In the genomic region with DNA sequence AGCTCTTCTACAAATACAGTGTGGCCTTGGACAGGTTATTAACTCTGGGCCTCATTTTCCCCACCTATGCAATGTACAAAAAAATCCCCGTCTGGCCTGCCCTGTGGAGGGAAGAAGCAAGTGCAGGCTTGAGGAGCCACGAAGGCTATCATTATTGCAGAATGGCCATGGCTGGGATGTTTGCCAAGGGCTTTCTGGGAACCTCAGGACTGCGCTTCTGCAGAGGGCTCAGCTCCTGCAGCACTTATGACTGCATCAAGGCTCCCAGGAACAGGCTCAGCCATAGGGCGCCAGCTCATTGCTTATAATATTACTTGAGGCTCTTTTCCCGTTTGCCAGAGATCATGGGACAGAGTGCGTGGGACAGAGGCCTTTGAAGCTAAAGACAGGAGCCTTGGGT, we compare ENCODE assay signal across 11 cellular contexts. TPM values are rescaled to one million over a fixed set of nuclear protein-coding genes. Genes with fewer than 3 reads are reported as not detected.
DNase-seq lines count a peak whose midpoint lies in the region; ATAC-seq, FAIRE-seq and TF ChIP-seq lines count a peak whose summit lies in the region.
"Had no signal": no experiment of that assay in that cellular context is flagged by ENCODE, and none has a peak within 500 bp of the region (broad histone marks: within the 10 kb centered on the region; RNA-seq: fewer than 3 reads in every experiment).

No MANE protein-coding gene starts in this region.

- TF ChIP-seq RAD21 in liver (IDR thresholded peaks at IDR 0.05) = no peak
- no peak for TF ChIP-seq RAD21 in HepG2 (CRISPR knock-in tag; IDR thresholded peaks at IDR 0.05)

- intact Hi-C loops in HepG2 (cut with micrococcal nuclease; ENCODE audit: unreplicated experiment) (no loop called here), heart right ventricle (cut with DNase I) (no loop called here)

- H3K4me1 ChIP-seq in liver (ENCODE audit: control insufficient read depth in 4 of 4, insufficient read depth in 4 of 4, low read length in 3 of 4) (peaks cover 0 to 4% (median 0%) of the 10 kb centered on the region in 4 donors), HepG2 (ENCODE audit: insufficient read depth, low read length) (0 out of 2 replicates have a peak, but pooled peaks cover 9% of the 10 kb centered on the region), heart right ventricle (peaks cover 0 to 99% (median 24%) of the 10 kb centered on the region in 9 donors)

- H3K79me2 ChIP-seq in HepG2 (ENCODE audit: insufficient read depth, low read length) = no peaks in the 10 kb centered on the region

- no peak overlapping the region for H3K27ac ChIP-seq in liver (ENCODE audit: low read depth in 1 of 2, low read length in 2 of 2)
- no peak overlapping the region for H3K27ac ChIP-seq in HepG2 (ENCODE audit: extremely low read length, insufficient read depth, low read length)
- peak overlapping the region in 1 of 10 donors; percentile 68 for H3K27ac ChIP-seq in heart right ventricle
- H3K27ac ChIP-seq: coronary artery had no signal

- TF ChIP-seq EP300 in HepG2 (IDR thresholded peaks at IDR 0.05; ENCODE audit: low read depth in 2 of 2, low read length in 2 of 2) = no peak
- TF ChIP-seq EP300 in HepG2 (CRISPR knock-in tag; IDR thresholded peaks at IDR 0.05; ENCODE audit: borderline replicate concordance) = no peak

- DNase-seq in HepG2 (ENCODE audit: low spot score) = no peak
- no peak for DNase-seq in heart right ventricle
- DNase-seq in NK-92 (lab: John Stamatoyannopoulos, UW; ENCODE audit: unreplicated experiment) = no peak
- no peak for DNase-seq in occipital lobe (lab: John Stamatoyannopoulos, UW)
- DNase-seq: activated CD4-positive, CD25-positive, alpha-beta regulatory T cell; NCI-H748 treated with DMSO at 0.1 percent for 48 hours had no signal

- no peaks in the 10 kb centered on the region for H3K27me3 ChIP-seq in liver (ENCODE audit: control insufficient read depth in 4 of 4, insufficient read depth in 4 of 4, low read length in 3 of 4)
- peaks cover 7 to 43% of the 10 kb centered on the region in 2 experiments; a peak in 4 of 5 replicates for H3K27me3 ChIP-seq in HepG2 (ENCODE audit: control insufficient read depth in 1 of 2, insufficient read depth in 2 of 2, low read length in 2 of 2)
- no peaks in the 10 kb centered on the region for H3K27me3 ChIP-seq in heart right ventricle

- CTCF ChIA-PET in HepG2 (lab: Yijun Ruan, JAX; ENCODE audit: low intra/inter-chr PET ratio, low total read pairs) = no interaction called here

- TF ChIP-seq POLR2A in HepG2 (IDR thresholded peaks at IDR 0.05; ENCODE audit: insufficient read depth in 1 of 2, low read depth in 2 of 2, low read length in 2 of 2) = no peak

- 48% methylated on average over 6 of the region's 6 CpGs for WGBS in liver
- WGBS in HepG2 (ENCODE audit: low lambda C conversion rate) = 4% methylated on average over 4 of the region's 6 CpGs
- 31 to 62% methylated on average over 6 of the region's 6 CpGs for WGBS in heart right ventricle, 2 donors

- H4K20me1 ChIP-seq in HepG2 (ENCODE audit: insufficient read depth, low read length) = no peaks in the 10 kb centered on the region

- H2AFZ ChIP-seq in HepG2 (ENCODE audit: low read length) = no peak overlapping the region

- H3K4me3 Mint-ChIP-seq in activated T-helper 17 cell treated with anti-CD3 and anti-CD28 coated beads, Interleukin-2, amount 50 U/mL, for 72 hours = peak overlapping the region; percentile 82

- H3K4me3 ChIP-seq in liver (ENCODE audit: low read depth in 1 of 3, low read length in 3 of 3) (no peak overlapping the region), HepG2 (replicated peaks in 1 of 3; ENCODE audit: insufficient read depth in 1 of 3, low read depth in 2 of 3, low read length in 3 of 3) (no peak overlapping the region), heart right ventricle (no peak overlapping the region)
- H3K4me3 ChIP-seq: coronary artery had no signal

- in situ Hi-C loops in HepG2 (cut with HindIII; ENCODE audit: extremely low pct_ligation_motif_present, low pct_unique_long_range_greater_than_20kb) = no loop called here

- no peak overlapping the region for H3K9ac ChIP-seq in liver (ENCODE audit: low read depth in 1 of 2, low read length in 2 of 2)
- no peak overlapping the region for H3K9ac ChIP-seq in HepG2 (ENCODE audit: insufficient read depth, low read depth, low read length)

- POLR2A ChIA-PET in HepG2 (lab: Yijun Ruan, JAX) = no interaction called here

- H3K4me2 ChIP-seq in HepG2 (ENCODE audit: low read depth, low read length) = no peak overlapping the region

- ATAC-seq in HepG2 (no peak; the same call in 2 of the 3 replicates), heart right ventricle (peak in 6 of 8 donors; percentile 15 to 70 (median 33)), GM21526 (IDR thresholded peaks at IDR 0.05; ENCODE audit: low FRiP score, unreplicated experiment) (no peak), HG03196 (IDR thresholded peaks at IDR 0.05; ENCODE audit: unreplicated experiment) (no peak)
- ATAC-seq in activated T-helper 17 cell treated with anti-CD3 and anti-CD28 coated beads, Interleukin-2, amount 50 U/mL, for 72 hours (replicated peaks) = no peak

- TF ChIP-seq CTCF in liver (IDR thresholded peaks at IDR 0.05; ENCODE audit: low read depth, low read length, missing input control) = no peak
- no peak for TF ChIP-seq CTCF in HepG2 (CRISPR knock-in tag; IDR thresholded peaks at IDR 0.05)
- TF ChIP-seq CTCF in heart right ventricle (IDR thresholded peaks at IDR 0.05) = peak in 1 of 9 donors; percentile 23

- H3K36me3 ChIP-seq in liver (ENCODE audit: control insufficient read depth in 4 of 4, insufficient read depth in 3 of 4, low read depth in 1 of 4, low read length in 3 of 4) = no peaks in the 10 kb centered on the region
- no peaks in the 10 kb centered on the region for H3K36me3 ChIP-seq in HepG2 (replicated peaks in 1 of 2; ENCODE audit: control insufficient read depth in 1 of 2, insufficient read depth in 2 of 2, low read length in 2 of 2)
- peaks cover 0 to 8% (median 0%) of the 10 kb centered on the region in 9 donors for H3K36me3 ChIP-seq in heart right ventricle

- no peaks in the 10 kb centered on the region for H3K9me3 Mint-ChIP-seq in activated T-helper 17 cell treated with anti-CD3 and anti-CD28 coated beads, Interleukin-2, amount 50 U/mL, for 72 hours

- H3K36me3 Mint-ChIP-seq in activated T-helper 17 cell treated with anti-CD3 and anti-CD28 coated beads, Interleukin-2, amount 50 U/mL, for 72 hours (ENCODE audit: low read depth) = no peaks in the 10 kb centered on the region

- H3K9me3 ChIP-seq in liver (ENCODE audit: control insufficient read depth in 4 of 4, low read length in 3 of 4) = no peaks in the 10 kb centered on the region
- H3K9me3 ChIP-seq in HepG2 (ENCODE audit: low read length) = no peaks in the 10 kb centered on the region
- H3K9me3 ChIP-seq in heart right ventricle = peaks cover 0 to 8% (median 0%) of the 10 kb centered on the region in 11 donors

- BruUV-seq in HepG2 (replicated peaks; lab: Mats Ljungman, UMichigan) = no TSS peak

- H3K27ac Mint-ChIP-seq in activated T-helper 17 cell treated with anti-CD3 and anti-CD28 coated beads, Interleukin-2, amount 50 U/mL, for 72 hours = peak overlapping the region; percentile 74

- peaks cover 62% of the 10 kb centered on the region for H3K4me1 Mint-ChIP-seq in activated T-helper 17 cell treated with anti-CD3 and anti-CD28 coated beads, Interleukin-2, amount 50 U/mL, for 72 hours

- no peaks in the 10 kb centered on the region for H3K27me3 Mint-ChIP-seq in activated T-helper 17 cell treated with anti-CD3 and anti-CD28 coated beads, Interleukin-2, amount 50 U/mL, for 72 hours

- FAIRE-seq in HepG2 (lab: Jason Lieb, UNC) = no peak

RNA-seq across cellular contexts. Expression of a gene that starts 20.5 kb away (rescaled TPM):
- total RNA-seq in liver = under 1 TPM in 1 of 2 donors, not detected in 1; under 0.01 TPM
- polyA plus RNA-seq in liver = under 1 TPM in 1 of 2 donors, not detected in 1; 0.07 TPM
- total RNA-seq in HepG2 (2016; rRNA removed; fragmentation: Illumina TruSeq; extraction: Trizol) = not detected in 2 replicates
- total RNA-seq in HepG2 (2016; cell fraction: cytosol; rRNA removed; fragmentation: Illumina TruSeq; extraction: Trizol; ENCODE audit: low read depth) = not detected in 2 replicates
- not detected in 2 replicates for total RNA-seq in HepG2 (2016; cell fraction: insoluble cytoplasmic fraction; rRNA removed; fragmentation: Illumina TruSeq; extraction: Trizol)
- not detected in 2 replicates for total RNA-seq in HepG2 (2016; cell fraction: membrane; rRNA removed; fragmentation: Illumina TruSeq; extraction: Trizol)
- not detected in 2 replicates for total RNA-seq in HepG2 (2016; cell fraction: nucleus; rRNA removed; fragmentation: Illumina TruSeq; extraction: Trizol)
- polyA plus RNA-seq in HepG2 (2011; rRNA removed) = not detected in 2 replicates
- not detected in 2 replicates for polyA plus RNA-seq in HepG2 (2011; cell fraction: cytosol; rRNA removed)
- not detected in 2 replicates for polyA plus RNA-seq in HepG2 (2011; cell fraction: nucleus; rRNA removed)
- polyA plus RNA-seq in HepG2 (2012) = not detected in 2 replicates
- polyA plus RNA-seq in HepG2 (2016; cell fraction: cytosol; fragmentation: Illumina TruSeq; extraction: Trizol; ENCODE audit: low read depth) = not detected in 2 replicates
- polyA plus RNA-seq in HepG2 (2016; cell fraction: insoluble cytoplasmic fraction; fragmentation: Illumina TruSeq; extraction: Trizol; ENCODE audit: low read depth) = not detected in 2 replicates
- not detected in 2 replicates for polyA plus RNA-seq in HepG2 (2016; cell fraction: membrane; fragmentation: Illumina TruSeq; extraction: Trizol; ENCODE audit: low read depth)
- polyA plus RNA-seq in HepG2 (2016; cell fraction: nucleus; fragmentation: Illumina TruSeq; extraction: Trizol; ENCODE audit: insufficient read depth, low read depth) = not detected in 2 replicates
- not detected in 2 replicates for polyA minus RNA-seq in HepG2 (2011; rRNA and poly(A)+ RNA removed; ENCODE audit: low replicate concordance)
- polyA minus RNA-seq in HepG2 (2011; cell fraction: cytosol; rRNA and poly(A)+ RNA removed) = not detected in 2 replicates
- polyA minus RNA-seq in HepG2 (2011; cell fraction: nucleus; rRNA and poly(A)+ RNA removed) = not detected in 2 replicates
- 1 to 10 TPM in 1 of 2 donors, under 1 TPM in 1; 0.04 to 1.0 TPM for total RNA-seq in activated T-helper 17 cell treated with anti-CD3 and anti-CD28 coated beads, Interleukin-2, amount 50 U/mL, for 72 hours
- total RNA-seq in heart right ventricle = under 1 TPM in 5 of 10 donors, not detected in 5; 0.05 to 0.16 (median 0.07) TPM
- under 1 TPM; 0.03 to 0.15 TPM for polyA plus RNA-seq in heart right ventricle
- total RNA-seq in occipital lobe = under 0.01 TPM

RNA-seq across cellular contexts. Expression of a gene that starts 33.3 kb away (rescaled TPM):
- total RNA-seq in liver (10 to 100 TPM; 11.3 to 12.2 TPM), HepG2 (2016; rRNA removed; fragmentation: Illumina TruSeq; extraction: Trizol) (0.36 and 0.44 TPM in 2 replicates), heart right ventricle (100 to 1,000 TPM in 1 of 10 donors, 10 to 100 TPM in 9; 36.6 to 112 (median 69.0) TPM), occipital lobe (8.1 TPM)
- polyA plus RNA-seq in liver (10 to 100 TPM in 1 of 2 donors, 1 to 10 TPM in 1; 7.2 to 10.3 TPM), HepG2 (2011; rRNA removed) (3.2 and 3.8 TPM in 2 replicates), heart right ventricle (100 to 1,000 TPM in 1 of 2 donors, 10 to 100 TPM in 1; 47.0 to 102 TPM)
- 0.26 TPM in 1 of 2 replicates, not detected in the other for total RNA-seq in HepG2 (2016; cell fraction: cytosol; rRNA removed; fragmentation: Illumina TruSeq; extraction: Trizol; ENCODE audit: low read depth)
- total RNA-seq in HepG2 (2016; cell fraction: insoluble cytoplasmic fraction; rRNA removed; fragmentation: Illumina TruSeq; extraction: Trizol) = 0.41 TPM in 1 of 2 replicates, not detected in the other
- 0.14 TPM in 1 of 2 replicates, not detected in the other for total RNA-seq in HepG2 (2016; cell fraction: membrane; rRNA removed; fragmentation: Illumina TruSeq; extraction: Trizol)
- total RNA-seq in HepG2 (2016; cell fraction: nucleus; rRNA removed; fragmentation: Illumina TruSeq; extraction: Trizol) = 0.16 and 0.19 TPM in 2 replicates
- polyA plus RNA-seq in HepG2 (2011; cell fraction: cytosol; rRNA removed) = 2.2 and 3.9 TPM in 2 replicates
- 2.1 and 3.3 TPM in 2 replicates for polyA plus RNA-seq in HepG2 (2011; cell fraction: nucleus; rRNA removed)
- 0.35 and 0.81 TPM in 2 replicates for polyA plus RNA-seq in HepG2 (2012)
- polyA plus RNA-seq in HepG2 (2016; cell fraction: cytosol; fragmentation: Illumina TruSeq; extraction: Trizol; ENCODE audit: low read depth) = 0.18 and 0.35 TPM in 2 replicates
- polyA plus RNA-seq in HepG2 (2016; cell fraction: insoluble cytoplasmic fraction; fragmentation: Illumina TruSeq; extraction: Trizol; ENCODE audit: low read depth) = 0.23 TPM in 1 of 2 replicates, not detected in the other
- 0.14 and 0.38 TPM in 2 replicates for polyA plus RNA-seq in HepG2 (2016; cell fraction: membrane; fragmentation: Illumina TruSeq; extraction: Trizol; ENCODE audit: low read depth)
- polyA plus RNA-seq in HepG2 (2016; cell fraction: nucleus; fragmentation: Illumina TruSeq; extraction: Trizol; ENCODE audit: insufficient read depth, low read depth) = 0.32 and 1.1 TPM in 2 replicates
- 4.6 and 6.5 TPM in 2 replicates for polyA minus RNA-seq in HepG2 (2011; rRNA and poly(A)+ RNA removed; ENCODE audit: low replicate concordance)
- polyA minus RNA-seq in HepG2 (2011; cell fraction: cytosol; rRNA and poly(A)+ RNA removed) = 3.0 and 4.5 TPM in 2 replicates
- polyA minus RNA-seq in HepG2 (2011; cell fraction: nucleus; rRNA and poly(A)+ RNA removed) = 1.9 and 2.3 TPM in 2 replicates
- 100 to 1,000 TPM in 1 of 2 donors, 10 to 100 TPM in 1; 27.9 to 125 TPM for total RNA-seq in activated T-helper 17 cell treated with anti-CD3 and anti-CD28 coated beads, Interleukin-2, amount 50 U/mL, for 72 hours

Comparison
In these comparisons a context has a peak if more than half of its experiments do, and no peak if none do; other contexts are left out.
1. ATAC-seq: peak in heart right ventricle (6 of 8); none in HepG2 (single experiment), activated T-helper 17 cell treated with anti-CD3 and anti-CD28 coated beads, Interleukin-2, amount 50 U/mL, for 72 hours (single experiment), GM21526 (single experiment) and HG03196 (single experiment).